In genomic region chr1:15176120-15176519, GRCh38 we compare ENCODE assay signal across 24 cellular contexts. TPM values are rescaled to one million over a fixed set of nuclear protein-coding genes. Genes with fewer than 3 reads are reported as not detected.
A peak's percentile ranks its signal among the peaks of the same experiment; 100 is the strongest.
DNase-seq lines count a peak whose midpoint lies in the region; ATAC-seq, FAIRE-seq and TF ChIP-seq lines count a peak whose summit lies in the region.
"Had no signal": no experiment of that assay in that cellular context is flagged by ENCODE, and none has a peak within 500 bp of the region (broad histone marks: within the 10 kb centered on the region; RNA-seq: fewer than 3 reads in every experiment).

No MANE protein-coding gene starts in this region.

- RAD21 ChIA-PET in HCT116 (lab: Charles Lee; ENCODE audit: low non-redundant PET in 1 of 2, low total read pairs in 2 of 2, uncharacterized antibody in 2 of 2, unreplicated experiment in 2 of 2) = no interaction called here

- no peaks in the 10 kb centered on the region for H3K9me3 ChIP-seq in HCT116 (ENCODE audit: control insufficient read depth in 1 of 2, insufficient read depth in 1 of 2, low read depth in 1 of 2, low read length in 2 of 2)
- H3K9me3 ChIP-seq in right atrium auricular region = no peaks in the 10 kb centered on the region
- H3K9me3 ChIP-seq: colonic mucosa, gastroesophageal sphincter, testis had no signal

- H3K27ac ChIP-seq in HCT116 (ENCODE audit: low read depth, low read length) (no peak overlapping the region), right atrium auricular region (no peak overlapping the region)
- H3K27ac ChIP-seq: colonic mucosa, gastroesophageal sphincter, testis had no signal

- TF ChIP-seq CTCF in HCT116 (IDR thresholded peaks at IDR 0.05 in 2 of 3, conservative IDR thresholded peaks at IDR 0.05 in 1 of 3; ENCODE audit: borderline replicate concordance in 1 of 3, insufficient read depth in 1 of 3, low read depth in 2 of 3, low read length in 2 of 3) = no peak
- TF ChIP-seq CTCF in endothelial cell (IDR thresholded peaks at IDR 0.05; ENCODE audit: unreplicated experiment) = no peak
- no peak for TF ChIP-seq CTCF in right atrium auricular region (IDR thresholded peaks at IDR 0.05)

- H3K4me1 ChIP-seq in HCT116 (ENCODE audit: control insufficient read depth in 1 of 2, insufficient read depth in 2 of 2, low read length in 2 of 2) (peaks cover 95 to 100% of the 10 kb centered on the region in 2 experiments), right atrium auricular region (peaks cover 0 to 17% of the 10 kb centered on the region in 2 donors)
- H3K4me1 ChIP-seq: colonic mucosa had no signal

- H3K36me3 ChIP-seq in HCT116 (ENCODE audit: control insufficient read depth in 1 of 2, insufficient read depth in 2 of 2, low read length in 2 of 2) (no peaks in the 10 kb centered on the region), right atrium auricular region (no peaks in the 10 kb centered on the region)
- H3K36me3 ChIP-seq: colonic mucosa, gastroesophageal sphincter had no signal

- peaks cover 4% of the 10 kb centered on the region; the same call in 1 of the 2 replicates for H4K20me1 ChIP-seq in HCT116 (ENCODE audit: insufficient read depth)

- TF ChIP-seq RAD21 in HCT116 (IDR thresholded peaks at IDR 0.05; ENCODE audit: low read depth) = no peak

- FAIRE-seq in urothelium cell line (lab: Jason Lieb, UNC) = no peak
- FAIRE-seq: H1, islet of Langerhans, K562 had no signal

- H2AFZ ChIP-seq in HCT116 (ENCODE audit: low read depth, low read length, poor library complexity, severe bottlenecking) = no peak overlapping the region

- intact Hi-C loops in HCT116 (cut with micrococcal nuclease) = no loop called here

- no peak for TF ChIP-seq POLR2A in HCT116 (IDR thresholded peaks at IDR 0.05; ENCODE audit: borderline replicate concordance, extremely low read depth, insufficient read depth, insufficient read length)

- H3K4me3 ChIP-seq in HCT116 (replicated peaks in 1 of 2; ENCODE audit: low read depth in 1 of 2, low read length in 2 of 2) (no peak overlapping the region), right atrium auricular region (no peak overlapping the region)
- H3K4me3 ChIP-seq: colonic mucosa, gastroesophageal sphincter, K562, testis had no signal

- peak overlapping the region; percentile 83 for H3K4me2 ChIP-seq in HCT116 (ENCODE audit: low read length)

- peak overlapping the region; percentile 3 for H3K4me3 Mint-ChIP-seq in endothelial cell (ENCODE audit: unreplicated experiment)
- H3K4me3 Mint-ChIP-seq in stimulated activated naive CD8-positive, alpha-beta T cell treated with anti-CD3 and anti-CD28 coated beads, Interleukin-15, amount 100 ng/mL, for 72 hours = no peak overlapping the region
- H3K4me3 Mint-ChIP-seq: activated naive CD4-positive, alpha-beta T cell treated with anti-CD3 and anti-CD28 coated beads for 36 hours; activated T-cell treated with anti-CD3 and anti-CD28 coated beads, Interleukin-2, amount 50 U/mL, for 72 hours; natural killer cell treated with Interleukin-12 subunit alpha and Interleukin-12 subunit beta and Interleukin-15 and Interleukin-18, amount 100 ng/mL, for 72 hours; stimulated activated memory B cell treated with anti-CD40 and anti-IgM and Interleukin-4, amounts not matched to agents 10 μg/mL and 1 μg/mL and 100 μg/mL, for 72 hours; T-helper 1 cell treated with Interleukin-12 subunit alpha and Interleukin-12 subunit beta and Interleukin-4 antibody, amounts not matched to agents 30 μg/mL and 1 μg/mL, for 36 hours had no signal

- peaks cover 10% of the 10 kb centered on the region for H3K27me3 Mint-ChIP-seq in endothelial cell (ENCODE audit: unreplicated experiment)
- peaks cover 63% of the 10 kb centered on the region for H3K27me3 Mint-ChIP-seq in stimulated activated naive CD8-positive, alpha-beta T cell treated with anti-CD3 and anti-CD28 coated beads, Interleukin-15, amount 100 ng/mL, for 72 hours

- ATAC-seq in HCT116 = no peak
- ATAC-seq in HG03521 (IDR thresholded peaks at IDR 0.05; ENCODE audit: unreplicated experiment) = peak; percentile 61
- no peak for ATAC-seq in stimulated activated naive CD8-positive, alpha-beta T cell treated with anti-CD3 and anti-CD28 coated beads, Interleukin-15, amount 100 ng/mL, for 72 hours
- ATAC-seq: activated T-cell treated with anti-CD3 and anti-CD28 coated beads, Interleukin-2, amount 50 U/mL, for 72 hours; gastroesophageal sphincter; K562; natural killer cell treated with Interleukin-12 subunit alpha and Interleukin-12 subunit beta and Interleukin-15 and Interleukin-18, amount 100 ng/mL, for 72 hours; stimulated activated memory B cell treated with anti-CD40 and anti-IgM and Interleukin-4, amounts not matched to agents 10 μg/mL and 1 μg/mL and 100 μg/mL, for 72 hours had no signal

- no peak for DNase-seq in HCT116 (ENCODE audit: low read depth, low spot score)
- DNase-seq in endothelial cell (ENCODE audit: low spot score) = no peak
- DNase-seq in stimulated activated naive CD8-positive, alpha-beta T cell treated with anti-CD3 and anti-CD28 coated beads, Interleukin-15, amount 100 ng/mL, for 72 hours = no peak
- DNase-seq in urothelium cell line (ENCODE audit: low spot score) = no peak
- no peak for DNase-seq in SKM-1 treated with dmso at 0.1 percent for 144 hours (lab: John Stamatoyannopoulos, UW; ENCODE audit: unreplicated experiment)
- no peak for DNase-seq in right atrium auricular region (ENCODE audit: low spot score)
- DNase-seq: activated CD4-positive, alpha-beta T cell treated with anti-CD3 and anti-CD28 coated beads for 48 hours; activated T-cell treated with anti-CD3 and anti-CD28 coated beads, Interleukin-2, amount 50 U/mL, for 72 hours; colonic mucosa; EL; hypothalamus; NCI-H1436; NCI-H2171; NCI-H524; testis had no signal

- H3K9me3 Mint-ChIP-seq in endothelial cell (ENCODE audit: unreplicated experiment) = no peaks in the 10 kb centered on the region
- H3K9me3 Mint-ChIP-seq in stimulated activated naive CD8-positive, alpha-beta T cell treated with anti-CD3 and anti-CD28 coated beads, Interleukin-15, amount 100 ng/mL, for 72 hours = peaks cover 0 to 20% of the 10 kb centered on the region in 2 donors
- H3K9me3 Mint-ChIP-seq: natural killer cell treated with Interleukin-12 subunit alpha and Interleukin-12 subunit beta and Interleukin-15 and Interleukin-18, amount 100 ng/mL, for 72 hours; T-helper 1 cell treated with Interleukin-12 subunit alpha and Interleukin-12 subunit beta and Interleukin-4 antibody, amounts not matched to agents 30 μg/mL and 1 μg/mL, for 36 hours had no signal

- peak overlapping the region; percentile 55 for H3K27ac Mint-ChIP-seq in endothelial cell (ENCODE audit: unreplicated experiment)
- H3K27ac Mint-ChIP-seq in stimulated activated naive CD8-positive, alpha-beta T cell treated with anti-CD3 and anti-CD28 coated beads, Interleukin-15, amount 100 ng/mL, for 72 hours = peak overlapping the region in 1 of 2 donors; percentile 38
- H3K27ac Mint-ChIP-seq: activated naive CD4-positive, alpha-beta T cell treated with anti-CD3 and anti-CD28 coated beads for 36 hours; activated T-cell treated with anti-CD3 and anti-CD28 coated beads, Interleukin-2, amount 50 U/mL, for 72 hours; natural killer cell treated with Interleukin-12 subunit alpha and Interleukin-12 subunit beta and Interleukin-15 and Interleukin-18, amount 100 ng/mL, for 72 hours; stimulated activated memory B cell treated with anti-CD40 and anti-IgM and Interleukin-4, amounts not matched to agents 10 μg/mL and 1 μg/mL and 100 μg/mL, for 72 hours; T-helper 1 cell treated with Interleukin-12 subunit alpha and Interleukin-12 subunit beta and Interleukin-4 antibody, amounts not matched to agents 30 μg/mL and 1 μg/mL, for 36 hours had no signal

- peaks cover 9% of the 10 kb centered on the region for H3K36me3 Mint-ChIP-seq in endothelial cell (ENCODE audit: low read depth, unreplicated experiment)
- H3K36me3 Mint-ChIP-seq: natural killer cell treated with Interleukin-12 subunit alpha and Interleukin-12 subunit beta and Interleukin-15 and Interleukin-18, amount 100 ng/mL, for 72 hours; stimulated activated memory B cell treated with anti-CD40 and anti-IgM and Interleukin-4, amounts not matched to agents 10 μg/mL and 1 μg/mL and 100 μg/mL, for 72 hours had no signal

- POLR2A ChIA-PET in HCT116 (lab: Charles Lee) = no interaction called here

- H3K27me3 ChIP-seq in HCT116 (ENCODE audit: insufficient read depth, low read length) (no peaks in the 10 kb centered on the region), right atrium auricular region (no peaks in the 10 kb centered on the region)
- H3K27me3 ChIP-seq: colonic mucosa, gastroesophageal sphincter, testis had no signal

- peaks cover 87% of the 10 kb centered on the region for H3K79me2 ChIP-seq in HCT116 (ENCODE audit: insufficient read depth, low read length)

- 0 out of 2 replicates have a peak overlapping the region, but pooled peaks have one; percentile 12 for H3K9ac ChIP-seq in HCT116 (ENCODE audit: low read length)

- H3K4me1 Mint-ChIP-seq in endothelial cell (ENCODE audit: unreplicated experiment) = peaks cover 71% of the 10 kb centered on the region
- H3K4me1 Mint-ChIP-seq in stimulated activated naive CD8-positive, alpha-beta T cell treated with anti-CD3 and anti-CD28 coated beads, Interleukin-15, amount 100 ng/mL, for 72 hours = peaks cover 50% of the 10 kb centered on the region
- H3K4me1 Mint-ChIP-seq: stimulated activated memory B cell treated with anti-CD40 and anti-IgM and Interleukin-4, amounts not matched to agents 10 μg/mL and 1 μg/mL and 100 μg/mL, for 72 hours had no signal

- CTCF ChIA-PET in HCT116 (lab: Charles Lee) = no interaction called here

- no peaks in the 10 kb centered on the region for H3K9me2 ChIP-seq in HCT116 (ENCODE audit: insufficient read depth)

- no TSS peak for BruUV-seq in HCT116 (replicated peaks; lab: Mats Ljungman, UMichigan)

TF ChIP-seq in HCT116, 20 proteins besides CTCF, POLR2A, EP300 and RAD21 (continues in another document):
- TF ChIP-seq YY1 (IDR thresholded peaks at IDR 0.05; ENCODE audit: extremely low read depth, insufficient replicate concordance, low read depth, low read length) = no peak
- no peak for TF ChIP-seq TCF7L2 (IDR thresholded peaks at IDR 0.05; ENCODE audit: borderline replicate concordance, extremely low read depth, insufficient read depth, insufficient read length)
- TF ChIP-seq CBX3 (IDR thresholded peaks at IDR 0.05; ENCODE audit: low read depth) = no peak
- TF ChIP-seq SIN3A (IDR thresholded peaks at IDR 0.05; ENCODE audit: low read depth) = no peak
- TF ChIP-seq EZH2phosphoT487 (IDR thresholded peaks at IDR 0.05; ENCODE audit: borderline replicate concordance) = no peak
- TF ChIP-seq SRF (IDR thresholded peaks at IDR 0.05; ENCODE audit: low read depth) = no peak
- TF ChIP-seq CEBPB (IDR thresholded peaks at IDR 0.05; ENCODE audit: low read depth) = no peak
- TF ChIP-seq ATF3 (IDR thresholded peaks at IDR 0.05) = no peak
- TF ChIP-seq ELF1 (IDR thresholded peaks at IDR 0.05; ENCODE audit: borderline replicate concordance, low read depth) = no peak
- no peak for TF ChIP-seq ZNF274 (IDR thresholded peaks at IDR 0.05; ENCODE audit: low read depth, low read length)

RNA-seq across cellular contexts. Expression of gene TMEM51, which starts 22.6 kb away (rescaled TPM):
- total RNA-seq in HCT116 (2021; ENCODE audit: unreplicated experiment) (16.6 TPM), endothelial cell (ENCODE audit: unreplicated experiment) (23.5 TPM), right atrium auricular region (1 to 10 TPM; 3.2 to 6.6 TPM)
- 20.3 and 22.4 TPM in 2 replicates for polyA plus RNA-seq in HCT116 (2012)
- total RNA-seq: activated T-cell treated with anti-CD3 and anti-CD28 coated beads, Interleukin-2, amount 50 U/mL, for 72 hours; natural killer cell treated with Interleukin-12 subunit alpha and Interleukin-12 subunit beta and Interleukin-15 and Interleukin-18, amount 100 ng/mL, for 72 hours had no signal
